Comparison of ENCODE assay signal across 8 cellular contexts in the genomic region with DNA sequence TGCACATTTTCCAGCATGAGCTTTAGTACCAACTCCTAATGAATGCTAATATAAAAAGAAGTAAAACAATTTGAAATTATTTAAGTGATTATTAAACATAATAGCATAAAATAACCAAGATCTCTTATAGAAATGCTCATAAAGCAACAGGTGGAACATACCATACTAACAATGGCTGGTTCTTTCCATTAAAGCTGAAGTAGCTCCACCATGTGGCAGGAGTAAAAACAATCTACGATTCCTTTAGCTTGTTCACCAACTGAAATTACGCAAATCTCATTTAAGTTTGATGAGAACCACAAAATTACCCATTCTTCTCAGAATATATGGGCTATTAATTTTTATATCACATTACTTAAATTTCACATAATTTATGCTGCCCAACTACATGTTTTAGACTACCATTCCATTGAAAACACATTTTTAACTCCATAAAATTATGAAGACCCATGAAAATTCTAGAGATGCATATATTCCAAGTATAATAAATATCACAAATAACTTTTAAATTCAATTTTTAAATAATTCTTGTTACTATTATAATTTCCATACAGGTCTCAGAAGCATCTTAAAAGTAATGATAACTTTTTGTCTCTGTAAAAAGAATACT.
DNase-seq lines count a peak whose midpoint lies in the region; ATAC-seq and TF ChIP-seq lines count a peak whose summit lies in the region.

No MANE protein-coding gene starts in this region.

- H3K4me2 ChIP-seq in PC-9, result no peak overlapping the region

- no TSS peak for BruUV-seq in PC-9 (replicated peaks; lab: Mats Ljungman, UMichigan)

- no peaks in the 10 kb centered on the region for H3K79me2 ChIP-seq in PC-9 (ENCODE audit: low read depth)

- peaks cover 8% of the 10 kb centered on the region; the same call in 1 of the 2 replicates for H3K27me3 Mint-ChIP-seq in HFFc6 (ENCODE audit: insufficient read depth)

- H3K27me3 ChIP-seq in PC-9 (ENCODE audit: insufficient read depth, low read depth) (no peaks in the 10 kb centered on the region), esophagus squamous epithelium (peaks cover 0 to 7% (median 0%) of the 10 kb centered on the region in 4 donors), prostate gland (replicated peaks; ENCODE audit: insufficient read depth) (no peaks in the 10 kb centered on the region)

- intact Hi-C loops in PC-9 (cut with micrococcal nuclease; ENCODE audit: unreplicated experiment) (loop anchor here (1.0 kb wide), 2 partner anchors 55 to 149 kb away; no protein-coding TSS in a partner anchor), esophagus squamous epithelium (cut with DNase I) (loop anchor here (5.0 kb wide), 1 partner anchor 58 kb away; no protein-coding TSS in a partner anchor), prostate gland (cut with DNase I) (loop anchor here (10.0 kb wide), 1 partner anchor 101 kb away; no protein-coding TSS in a partner anchor)

- TF ChIP-seq POLR2A in esophagus squamous epithelium (IDR thresholded peaks at IDR 0.05) (no peak), prostate gland (IDR thresholded peaks at IDR 0.05) (no peak)

- no peaks in the 10 kb centered on the region for H3K4me1 ChIP-seq in PC-9 (replicated peaks; ENCODE audit: insufficient read depth)
- peaks cover 8 to 20% (median 9%) of the 10 kb centered on the region in 3 donors for H3K4me1 ChIP-seq in esophagus squamous epithelium
- no peaks in the 10 kb centered on the region for H3K4me1 ChIP-seq in prostate gland (replicated peaks)

- H3K36me3 ChIP-seq in PC-9 (ENCODE audit: low read depth) (no peaks in the 10 kb centered on the region), esophagus squamous epithelium (no peaks in the 10 kb centered on the region), prostate gland (no peaks in the 10 kb centered on the region)

- no peak overlapping the region for H2AFZ ChIP-seq in PC-9

- H3F3A ChIP-seq in PC-9 (ENCODE audit: insufficient read depth, low read depth), result no peaks in the 10 kb centered on the region

- CTCF ChIA-PET in PC-9 (lab: Charles Lee), result interaction anchor here (0.6 to 1.8 kb wide), 8 partner anchors 55 to 461 kb away, joined by 4 to 22 read pairs (median 7); no protein-coding TSS in a partner anchor

- 0 to 12% methylated on average over 2 of the region's 2 CpGs for WGBS in esophagus squamous epithelium, 2 donors
- 5% methylated on average over 2 of the region's 2 CpGs for WGBS in prostate gland

- H3K4me3 Mint-ChIP-seq in HFFc6, result no peak overlapping the region

- H3K36me3 Mint-ChIP-seq in HFFc6 (ENCODE audit: low read depth), result no peaks in the 10 kb centered on the region

- H3K4me3 ChIP-seq in PC-9 (no peak overlapping the region), esophagus squamous epithelium (no peak overlapping the region), prostate gland (no peak overlapping the region)

- POLR2A ChIA-PET in PC-9 (lab: Charles Lee; ENCODE audit: unreplicated experiment), result interaction anchor here (0.6 kb wide), 2 partner anchors 15 to 60 kb away, joined by 3 to 13 read pairs; no protein-coding TSS in a partner anchor

- H3K9me3 ChIP-seq in PC-9 (ENCODE audit: insufficient read depth, low read depth) (no peaks in the 10 kb centered on the region), esophagus squamous epithelium (no peaks in the 10 kb centered on the region), prostate gland (no peaks in the 10 kb centered on the region)

- H3K27ac Mint-ChIP-seq in HFFc6, result no peak overlapping the region

- H3K9me2 ChIP-seq in PC-9 (ENCODE audit: insufficient read depth), result no peaks in the 10 kb centered on the region

- no peak for ATAC-seq in GM18870 (IDR thresholded peaks at IDR 0.05; ENCODE audit: unreplicated experiment)

- H3K4me1 Mint-ChIP-seq in HFFc6 (ENCODE audit: low read depth), result peaks cover 12% of the 10 kb centered on the region

- H3K9me3 Mint-ChIP-seq in HFFc6, result no peaks in the 10 kb centered on the region

- H3K27ac ChIP-seq in PC-9, result no peak overlapping the region
- H3K27ac ChIP-seq in esophagus squamous epithelium, result no peak overlapping the region
- H3K27ac ChIP-seq in prostate gland, result no peak overlapping the region

- DNase-seq in COR-L47 (lab: John Stamatoyannopoulos, UW) (peak; percentile 63), HFFc6 (peak; percentile 46), PC-9 (peak in 1 of 2 experiments; percentile 37), esophagus squamous epithelium (lab: John Stamatoyannopoulos, UW) (no peak), prostate gland (ENCODE audit: low spot score) (no peak), cerebellum (ENCODE audit: low spot score) (no peak)
- DNase-seq in stimulated activated naive CD4-positive, alpha-beta T cell (lab: John Stamatoyannopoulos, UW), result no peak

- no peaks in the 10 kb centered on the region for H4K20me1 ChIP-seq in PC-9 (ENCODE audit: insufficient read depth)

- TF ChIP-seq CTCF in HFFc6 (IDR thresholded peaks at IDR 0.05) (peak; percentile 82), PC-9 (conservative IDR thresholded peaks at IDR 0.05) (peak; percentile 71), esophagus squamous epithelium (IDR thresholded peaks at IDR 0.05) (peak; percentile 35 to 75 (median 56)), prostate gland (IDR thresholded peaks at IDR 0.05) (peak; percentile 11 to 66 (median 58))

Comparison
In these comparisons a context has a peak if more than half of its experiments do, and no peak if none do; other contexts are left out.
1. DNase-seq: peak in COR-L47 (single experiment) and HFFc6 (single experiment); none in esophagus squamous epithelium (single experiment), prostate gland (single experiment), stimulated activated naive CD4-positive, alpha-beta T cell (0 of 6) and cerebellum (single experiment).
2. Peak in every context shown above with its lines, with median percentiles within 50 percentile points of each other: CTCF ChIP-seq.